ENCODE assay signal across 2 cellular contexts in genomic region chr2:46703588-46703987, GRCh38.
TF ChIP-seq lines count a peak whose summit lies in the region.

No MANE protein-coding gene starts in this region.

TF ChIP-seq in SK-N-SH, 30 proteins besides CTCF, POLR2A, EP300 and RAD21 (continued from another document):
- no peak for TF ChIP-seq PBX3 (IDR thresholded peaks at IDR 0.05)
- TF ChIP-seq GABPA (IDR thresholded peaks at IDR 0.05; ENCODE audit: low read depth) = no peak
- no peak for TF ChIP-seq FOXM1 (IDR thresholded peaks at IDR 0.05; ENCODE audit: low read depth)
- no peak for TF ChIP-seq NRF1 (IDR thresholded peaks at IDR 0.05; ENCODE audit: low read depth, low read length)
- no peak for TF ChIP-seq USF1 (IDR thresholded peaks at IDR 0.05; ENCODE audit: borderline replicate concordance, low read depth)
- TF ChIP-seq, protein P1, sequence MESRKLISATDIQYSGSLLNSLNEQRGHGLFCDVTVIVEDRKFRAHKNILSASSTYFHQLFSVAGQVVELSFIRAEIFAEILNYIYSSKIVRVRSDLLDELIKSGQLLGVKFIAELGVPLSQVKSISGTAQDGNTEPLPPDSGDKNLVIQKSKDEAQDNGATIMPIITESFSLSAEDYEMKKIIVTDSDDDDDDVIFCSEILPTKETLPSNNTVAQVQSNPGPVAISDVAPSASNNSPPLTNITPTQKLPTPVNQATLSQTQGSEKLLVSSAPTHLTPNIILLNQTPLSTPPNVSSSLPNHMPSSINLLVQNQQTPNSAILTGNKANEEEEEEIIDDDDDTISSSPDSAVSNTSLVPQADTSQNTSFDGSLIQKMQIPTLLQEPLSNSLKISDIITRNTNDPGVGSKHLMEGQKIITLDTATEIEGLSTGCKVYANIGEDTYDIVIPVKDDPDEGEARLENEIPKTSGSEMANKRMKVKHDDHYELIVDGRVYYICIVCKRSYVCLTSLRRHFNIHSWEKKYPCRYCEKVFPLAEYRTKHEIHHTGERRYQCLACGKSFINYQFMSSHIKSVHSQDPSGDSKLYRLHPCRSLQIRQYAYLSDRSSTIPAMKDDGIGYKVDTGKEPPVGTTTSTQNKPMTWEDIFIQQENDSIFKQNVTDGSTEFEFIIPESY (IDR thresholded peaks at IDR 0.05; ENCODE audit: borderline replicate concordance, low read depth) = no peak
- TF ChIP-seq FOSL2 (IDR thresholded peaks at IDR 0.05; ENCODE audit: borderline replicate concordance, low read depth) = no peak
- no peak for TF ChIP-seq TCF12 (IDR thresholded peaks at IDR 0.05)
- no peak for TF ChIP-seq MEF2A (IDR thresholded peaks at IDR 0.05; ENCODE audit: borderline replicate concordance, low read depth)
- no peak for TF ChIP-seq MAX (IDR thresholded peaks at IDR 0.05; ENCODE audit: low read depth)
- TF ChIP-seq, protein P2, sequence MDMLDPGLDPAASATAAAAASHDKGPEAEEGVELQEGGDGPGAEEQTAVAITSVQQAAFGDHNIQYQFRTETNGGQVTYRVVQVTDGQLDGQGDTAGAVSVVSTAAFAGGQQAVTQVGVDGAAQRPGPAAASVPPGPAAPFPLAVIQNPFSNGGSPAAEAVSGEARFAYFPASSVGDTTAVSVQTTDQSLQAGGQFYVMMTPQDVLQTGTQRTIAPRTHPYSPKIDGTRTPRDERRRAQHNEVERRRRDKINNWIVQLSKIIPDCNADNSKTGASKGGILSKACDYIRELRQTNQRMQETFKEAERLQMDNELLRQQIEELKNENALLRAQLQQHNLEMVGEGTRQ (IDR thresholded peaks at IDR 0.05; ENCODE audit: borderline replicate concordance, low read depth, low read length) = no peak

TF ChIP-seq in SK-N-SH treated with all-trans-retinoic acid at 6 μM for 48 hours, 23 proteins besides CTCF, POLR2A, EP300 and RAD21:
- TF ChIP-seq, protein P3, sequence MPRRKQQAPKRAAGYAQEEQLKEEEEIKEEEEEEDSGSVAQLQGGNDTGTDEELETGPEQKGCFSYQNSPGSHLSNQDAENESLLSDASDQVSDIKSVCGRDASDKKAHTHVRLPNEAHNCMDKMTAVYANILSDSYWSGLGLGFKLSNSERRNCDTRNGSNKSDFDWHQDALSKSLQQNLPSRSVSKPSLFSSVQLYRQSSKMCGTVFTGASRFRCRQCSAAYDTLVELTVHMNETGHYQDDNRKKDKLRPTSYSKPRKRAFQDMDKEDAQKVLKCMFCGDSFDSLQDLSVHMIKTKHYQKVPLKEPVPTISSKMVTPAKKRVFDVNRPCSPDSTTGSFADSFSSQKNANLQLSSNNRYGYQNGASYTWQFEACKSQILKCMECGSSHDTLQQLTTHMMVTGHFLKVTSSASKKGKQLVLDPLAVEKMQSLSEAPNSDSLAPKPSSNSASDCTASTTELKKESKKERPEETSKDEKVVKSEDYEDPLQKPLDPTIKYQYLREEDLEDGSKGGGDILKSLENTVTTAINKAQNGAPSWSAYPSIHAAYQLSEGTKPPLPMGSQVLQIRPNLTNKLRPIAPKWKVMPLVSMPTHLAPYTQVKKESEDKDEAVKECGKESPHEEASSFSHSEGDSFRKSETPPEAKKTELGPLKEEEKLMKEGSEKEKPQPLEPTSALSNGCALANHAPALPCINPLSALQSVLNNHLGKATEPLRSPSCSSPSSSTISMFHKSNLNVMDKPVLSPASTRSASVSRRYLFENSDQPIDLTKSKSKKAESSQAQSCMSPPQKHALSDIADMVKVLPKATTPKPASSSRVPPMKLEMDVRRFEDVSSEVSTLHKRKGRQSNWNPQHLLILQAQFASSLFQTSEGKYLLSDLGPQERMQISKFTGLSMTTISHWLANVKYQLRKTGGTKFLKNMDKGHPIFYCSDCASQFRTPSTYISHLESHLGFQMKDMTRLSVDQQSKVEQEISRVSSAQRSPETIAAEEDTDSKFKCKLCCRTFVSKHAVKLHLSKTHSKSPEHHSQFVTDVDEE (CRISPR knock-in tag; IDR thresholded peaks at IDR 0.05) = no peak
- TF ChIP-seq, protein P4, sequence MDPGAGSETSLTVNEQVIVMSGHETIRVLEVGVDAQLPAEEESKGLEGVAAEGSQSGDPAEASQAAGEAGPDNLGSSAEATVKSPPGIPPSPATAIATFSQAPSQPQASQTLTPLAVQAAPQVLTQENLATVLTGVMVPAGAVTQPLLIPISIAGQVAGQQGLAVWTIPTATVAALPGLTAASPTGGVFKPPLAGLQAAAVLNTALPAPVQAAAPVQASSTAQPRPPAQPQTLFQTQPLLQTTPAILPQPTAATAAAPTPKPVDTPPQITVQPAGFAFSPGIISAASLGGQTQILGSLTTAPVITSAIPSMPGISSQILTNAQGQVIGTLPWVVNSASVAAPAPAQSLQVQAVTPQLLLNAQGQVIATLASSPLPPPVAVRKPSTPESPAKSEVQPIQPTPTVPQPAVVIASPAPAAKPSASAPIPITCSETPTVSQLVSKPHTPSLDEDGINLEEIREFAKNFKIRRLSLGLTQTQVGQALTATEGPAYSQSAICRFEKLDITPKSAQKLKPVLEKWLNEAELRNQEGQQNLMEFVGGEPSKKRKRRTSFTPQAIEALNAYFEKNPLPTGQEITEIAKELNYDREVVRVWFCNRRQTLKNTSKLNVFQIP (CRISPR knock-in tag; IDR thresholded peaks at IDR 0.05; ENCODE audit: borderline replicate concordance, low read depth) = no peak
